In the genomic region with DNA sequence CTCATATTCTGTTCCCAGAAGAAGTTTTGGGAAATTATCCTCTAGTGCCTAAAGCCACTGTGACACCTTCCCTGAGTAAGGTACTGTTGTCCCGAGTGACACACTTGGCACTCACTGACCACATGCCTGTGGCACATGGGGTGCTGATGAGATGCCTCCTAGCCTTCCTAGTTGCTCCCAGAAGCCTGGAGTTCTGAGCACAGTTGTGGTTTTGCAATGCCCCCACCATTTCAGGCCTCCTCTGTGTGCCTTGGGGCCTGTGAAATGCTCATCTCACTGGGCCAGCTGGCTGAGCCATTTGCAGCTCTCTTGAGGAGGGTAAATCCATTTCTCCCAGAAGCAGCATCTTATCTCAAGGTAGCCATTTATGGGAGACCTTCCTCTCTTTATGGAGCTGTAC, we compare ENCODE assay signal across 20 cellular contexts.
"Had no signal": no experiment of that assay in that cellular context is flagged by ENCODE, and none has a peak within 500 bp of the region (broad histone marks: within the 10 kb centered on the region; RNA-seq: fewer than 3 reads in every experiment).

No MANE protein-coding gene starts in this region.

- DNase-seq: activated CD4-positive, alpha-beta T cell treated with anti-CD3 and anti-CD28 coated beads, Interleukin-2, amount 50 U/mL, for 1 hour; anterior cingulate cortex; brain microvascular endothelial cell; cerebellar nuclear complex; effector memory CD4-positive, alpha-beta T cell; foreskin melanocyte; heart left ventricle; midbrain; SW 1271 had no signal

- H3K4me3 Mint-ChIP-seq: activated naive CD8-positive, alpha-beta T cell; activated T-helper 17 cell treated with anti-CD3 and anti-CD28 coated beads, Interleukin-2, amount 50 U/mL, for 72 hours; dendritic cell treated with granulocyte-macrophage colony-stimulating factor and Interleukin-4, amounts not matched to agents 40 ng/mL and 50 ng/mL, for 4 days; neural crest cell; stimulated activated effector memory CD8-positive, alpha-beta T cell treated with anti-CD3 and anti-CD28 coated beads, Interleukin-12 subunit alpha, Interleukin-12 subunit beta, amount 100 ng/mL, for 72 hours had no signal

- H3K9me3 ChIP-seq: heart left ventricle, lower lobe of right lung, ovary, thyroid gland had no signal

- H3K4me3 ChIP-seq: heart left ventricle, lower lobe of right lung, ovary, thyroid gland had no signal

- H3K36me3 ChIP-seq: ovary had no signal

- H3K4me1 ChIP-seq: lower lobe of right lung had no signal

- H3K27ac ChIP-seq: brain microvascular endothelial cell, heart left ventricle, lower lobe of right lung, thyroid gland had no signal

- H3K27me3 ChIP-seq: brain microvascular endothelial cell, heart left ventricle, ovary, thyroid gland had no signal

- ATAC-seq: activated CD4-positive, CD25-positive, alpha-beta regulatory T cell treated with anti-CD3 and anti-CD28 coated beads, Interleukin-2, amount 50 U/mL, for 24 hours; activated T-helper 17 cell treated with anti-CD3 and anti-CD28 coated beads, Interleukin-2, amount 50 U/mL, for 72 hours; heart left ventricle; left colon; lower lobe of right lung; stimulated activated effector memory CD8-positive, alpha-beta T cell treated with anti-CD3 and anti-CD28 coated beads, Interleukin-12 subunit alpha, Interleukin-12 subunit beta, amount 100 ng/mL, for 72 hours had no signal

- H3K9me3 Mint-ChIP-seq: activated T-helper 17 cell treated with anti-CD3 and anti-CD28 coated beads, Interleukin-2, amount 50 U/mL, for 72 hours; dendritic cell treated with granulocyte-macrophage colony-stimulating factor and Interleukin-4, amounts not matched to agents 40 ng/mL and 50 ng/mL, for 4 days; neural crest cell; stimulated activated effector memory CD8-positive, alpha-beta T cell treated with anti-CD3 and anti-CD28 coated beads, Interleukin-12 subunit alpha, Interleukin-12 subunit beta, amount 100 ng/mL, for 72 hours had no signal

- H3K27me3 Mint-ChIP-seq: activated naive CD8-positive, alpha-beta T cell; activated T-helper 17 cell treated with anti-CD3 and anti-CD28 coated beads, Interleukin-2, amount 50 U/mL, for 72 hours; dendritic cell treated with granulocyte-macrophage colony-stimulating factor and Interleukin-4, amounts not matched to agents 40 ng/mL and 50 ng/mL, for 4 days had no signal

- FAIRE-seq: urothelium cell line had no signal

- H3K27ac Mint-ChIP-seq: activated naive CD8-positive, alpha-beta T cell; activated T-helper 17 cell treated with anti-CD3 and anti-CD28 coated beads, Interleukin-2, amount 50 U/mL, for 72 hours; dendritic cell treated with granulocyte-macrophage colony-stimulating factor and Interleukin-4, amounts not matched to agents 40 ng/mL and 50 ng/mL, for 4 days; stimulated activated effector memory CD8-positive, alpha-beta T cell treated with anti-CD3 and anti-CD28 coated beads, Interleukin-12 subunit alpha, Interleukin-12 subunit beta, amount 100 ng/mL, for 72 hours had no signal
